ENCODE assay signal across 12 cellular contexts in genomic region chr20:50438986-50439407, GRCh38.
DNase-seq lines count a peak whose midpoint lies in the region; ATAC-seq and TF ChIP-seq lines count a peak whose summit lies in the region.
"Had no signal": no experiment of that assay in that cellular context is flagged by ENCODE, and none has a peak within 500 bp of the region (broad histone marks: within the 10 kb centered on the region; RNA-seq: fewer than 3 reads in every experiment).

No MANE protein-coding gene starts in this region.

- peak overlapping the region; percentile 23; the same call in 1 of the 2 replicates for H3K56ac ChIP-seq in IMR-90 (ENCODE audit: extremely low read depth, insufficient read depth, low read length)

- peak overlapping the region; percentile 85 for H4K5ac ChIP-seq in IMR-90 (ENCODE audit: low read depth, low read length)

- peak overlapping the region; percentile 68 to 81 for H4K8ac ChIP-seq in IMR-90 (ENCODE audit: low read depth in 2 of 2, low read length in 2 of 2)

- ATAC-seq in IMR-90 (ENCODE audit: low read depth): peak; percentile 30
- ATAC-seq in GM18870 (IDR thresholded peaks at IDR 0.05; ENCODE audit: unreplicated experiment): no peak
- ATAC-seq: pancreas had no signal

- H3K14ac ChIP-seq in IMR-90 (replicated peaks; ENCODE audit: low read depth, low read length): peak overlapping the region; percentile 93

- DNase-seq in CD14-positive monocyte (ENCODE audit: low spot score) (peak; percentile 52), IMR-90 (peak; percentile 91), breast epithelium (ENCODE audit: low spot score in 2 of 2) (peak in 1 of 2 donors; percentile 77), osteoblast (ENCODE audit: insufficient read length, low spot score, missing footprints) (peak; percentile 55), COR-L47 (lab: John Stamatoyannopoulos, UW) (no peak), NCI-H1930 (lab: John Stamatoyannopoulos, UW) (no peak), coronary artery (ENCODE audit: low spot score) (no peak)
- DNase-seq: activated CD8-positive, alpha-beta memory T cell treated with anti-CD3 and anti-CD28 coated beads for 24 hours; pancreas; RPMI8226 had no signal

- peaks cover 37% of the 10 kb centered on the region for H3K4me1 Mint-ChIP-seq in CD14-positive monocyte
- H3K4me1 Mint-ChIP-seq: central memory CD8-positive, alpha-beta T cell had no signal

- H3K4me1 ChIP-seq in IMR-90 (ENCODE audit: control insufficient read depth, insufficient read depth, low read length) (peaks cover 18% of the 10 kb centered on the region), breast epithelium (no peaks in the 10 kb centered on the region), osteoblast (ENCODE audit: insufficient read depth, low read length) (peaks cover 35% of the 10 kb centered on the region)

- no peak for TF ChIP-seq RAD21 in IMR-90 (IDR thresholded peaks at IDR 0.05; ENCODE audit: low read length)

- peak overlapping the region; percentile 99; the same call in 1 of the 2 replicates for H2BK20ac ChIP-seq in IMR-90 (ENCODE audit: low read depth, low read length)

- intact Hi-C loops in CD14-positive monocyte (cut with micrococcal nuclease) (no loop called here), IMR-90 (cut with micrococcal nuclease) (no loop called here), breast epithelium (cut with DNase I; ENCODE audit: low total_unique reads) (no loop called here)

- H3K23ac ChIP-seq in IMR-90 (ENCODE audit: low read depth, low read length): peak overlapping the region; percentile 82; the same call in 1 of the 2 replicates

- peak overlapping the region; percentile 95 for H3K4ac ChIP-seq in IMR-90 (ENCODE audit: low read depth, low read length)

- peak overlapping the region; percentile 86 for H4K91ac ChIP-seq in IMR-90 (ENCODE audit: insufficient read depth, low read depth, low read length)

- dilution Hi-C loops in IMR-90 (cut with HindIII; ENCODE audit: low sequenced_read_pairs, unreplicated experiment): no loop called here

- H3K9ac ChIP-seq in IMR-90 (ENCODE audit: low read depth, low read length): no peak overlapping the region

- BruUV-seq in IMR-90 (replicated peaks; lab: Mats Ljungman, UMichigan): no TSS peak

- no peaks in the 10 kb centered on the region for H3K27me3 ChIP-seq in IMR-90 (ENCODE audit: control insufficient read depth, insufficient read depth, low read length)
- H3K27me3 ChIP-seq in breast epithelium: no peaks in the 10 kb centered on the region
- no peaks in the 10 kb centered on the region for H3K27me3 ChIP-seq in osteoblast (ENCODE audit: insufficient read depth, low read length)
- H3K27me3 ChIP-seq: pancreas had no signal

- in situ Hi-C loops in IMR-90 (cut with MboI; ENCODE audit: low sequenced_read_pairs): no loop called here

- H3K27ac Mint-ChIP-seq in CD14-positive monocyte: peak overlapping the region in 2 of 7 donors; percentile 30 to 48

- POLR2A ChIA-PET in IMR-90 (lab: Charles Lee; ENCODE audit: unreplicated experiment): no interaction called here

- H3K9me3 Mint-ChIP-seq in CD14-positive monocyte: peaks cover 0 to 2% (median 0%) of the 10 kb centered on the region in 7 donors
- H3K9me3 Mint-ChIP-seq: central memory CD8-positive, alpha-beta T cell had no signal

- no peaks in the 10 kb centered on the region for H4K20me1 ChIP-seq in IMR-90 (ENCODE audit: insufficient read depth, low read length)
- H4K20me1 ChIP-seq in osteoblast (ENCODE audit: insufficient read depth, low read length): no peaks in the 10 kb centered on the region

- H3K27ac ChIP-seq in IMR-90 (ENCODE audit: insufficient read depth, low read length) (peak overlapping the region; percentile 4), breast epithelium (peak overlapping the region; percentile 75 to 87), osteoblast (ENCODE audit: low read depth, low read length) (peak overlapping the region; percentile 91), coronary artery (peak overlapping the region in 1 of 2 donors; percentile 46)
- H3K27ac ChIP-seq: pancreas had no signal

- H3K9me3 ChIP-seq in IMR-90 (ENCODE audit: control insufficient read depth, insufficient read depth, low read length) (no peaks in the 10 kb centered on the region), breast epithelium (no peaks in the 10 kb centered on the region), osteoblast (ENCODE audit: low read depth, low read length) (no peaks in the 10 kb centered on the region)
- H3K9me3 ChIP-seq: pancreas had no signal

- H2BK120ac ChIP-seq in IMR-90 (ENCODE audit: low read depth, low read length): peak overlapping the region; percentile 97

- H2AK5ac ChIP-seq in IMR-90 (ENCODE audit: low read depth, low read length): peak overlapping the region; percentile 100

- no peak overlapping the region for H3K4me2 ChIP-seq in IMR-90 (ENCODE audit: low read depth, low read length)
- H3K4me2 ChIP-seq in osteoblast (ENCODE audit: insufficient read depth, low read length): no peak overlapping the region

- H2BK5ac ChIP-seq in IMR-90 (ENCODE audit: low read depth, low read length, poor library complexity, severe bottlenecking): peak overlapping the region; percentile 87

- TF ChIP-seq CTCF in CD14-positive monocyte (IDR thresholded peaks at IDR 0.05) (no peak), IMR-90 (conservative IDR thresholded peaks at IDR 0.05; ENCODE audit: low read depth, low read length) (no peak), breast epithelium (IDR thresholded peaks at IDR 0.05) (no peak), osteoblast (IDR thresholded peaks at IDR 0.05; ENCODE audit: extremely low read depth, low read depth, low read length) (no peak), coronary artery (IDR thresholded peaks at IDR 0.05) (no peak)

- peaks cover 0 to 14% of the 10 kb centered on the region in 2 experiments; a peak in 2 of 4 replicates for H3K79me1 ChIP-seq in IMR-90 (ENCODE audit: low read depth in 1 of 2, low read length in 2 of 2)

- H3K36me3 ChIP-seq in IMR-90 (ENCODE audit: control insufficient read depth, insufficient read depth, low read length): no peaks in the 10 kb centered on the region
- H3K36me3 ChIP-seq in breast epithelium: no peaks in the 10 kb centered on the region
- H3K36me3 ChIP-seq in osteoblast (ENCODE audit: insufficient read depth, low read length): no peaks in the 10 kb centered on the region
- H3K36me3 ChIP-seq: pancreas had no signal

- no peaks in the 10 kb centered on the region for H3K79me2 ChIP-seq in osteoblast (ENCODE audit: insufficient read depth, low read length)

- WGBS in IMR-90 (ENCODE audit: extremely low coverage in 2 of 2, insufficient read length in 1 of 2), 2 experiments: 31% methylated on average over 3 of the region's 9 CpGs; no CpG with 5 or more reads in 1 of the 2 experiments

- H2AK9ac ChIP-seq in IMR-90 (replicated peaks; ENCODE audit: low read depth, low read length, poor library complexity): peak overlapping the region; percentile 83

- H3K4me3 Mint-ChIP-seq in CD14-positive monocyte: no peak overlapping the region
- H3K4me3 Mint-ChIP-seq: central memory CD8-positive, alpha-beta T cell had no signal

- H3K18ac ChIP-seq in IMR-90 (ENCODE audit: low read depth, low read length): peak overlapping the region; percentile 89

- TF ChIP-seq POLR2A in IMR-90 (IDR thresholded peaks at IDR 0.05; ENCODE audit: low read depth, low read length) (no peak; the same call in 1 of the 2 replicates), breast epithelium (IDR thresholded peaks at IDR 0.05) (no peak)

- H2AFZ ChIP-seq in IMR-90 (replicated peaks; ENCODE audit: low read length, poor library complexity): peak overlapping the region; percentile 60
- peak overlapping the region; percentile 49 for H2AFZ ChIP-seq in osteoblast (ENCODE audit: low read length)

- H3K27me3 Mint-ChIP-seq in CD14-positive monocyte (ENCODE audit: low read depth in 3 of 3): peaks cover 0 to 2% (median 0%) of the 10 kb centered on the region in 3 donors

- CTCF ChIA-PET in IMR-90 (lab: Yijun Ruan, JAX): no interaction called here

- H3K4me3 ChIP-seq in IMR-90 (ENCODE audit: insufficient read depth, low read depth, low read length): no peak overlapping the region
- no peak overlapping the region for H3K4me3 ChIP-seq in breast epithelium
- no peak overlapping the region for H3K4me3 ChIP-seq in osteoblast (ENCODE audit: insufficient read depth, low read length)
- H3K4me3 ChIP-seq in coronary artery: no peak overlapping the region
- H3K4me3 ChIP-seq: pancreas had no signal

- peaks cover 19% of the 10 kb centered on the region for H3K9me1 ChIP-seq in IMR-90 (ENCODE audit: insufficient read depth, low read length)

- H3K36me3 Mint-ChIP-seq in CD14-positive monocyte: no peaks in the 10 kb centered on the region

- H2BK15ac ChIP-seq in IMR-90 (ENCODE audit: low read depth, low read length): peak overlapping the region; percentile 83; the same call in 2 of the 3 replicates

TF ChIP-seq in IMR-90, 13 proteins besides CTCF, POLR2A, EP300 and RAD21:
- TF ChIP-seq SMC3 (IDR thresholded peaks at IDR 0.05; ENCODE audit: low read depth, low read length): no peak
- peak; percentile 45 for TF ChIP-seq FOS (IDR thresholded peaks at IDR 0.05; ENCODE audit: low read depth, low read length)
- TF ChIP-seq RFX5 (IDR thresholded peaks at IDR 0.05; ENCODE audit: low read depth, low read length): no peak
- peak; percentile 31; the same call in 1 of the 2 replicates for TF ChIP-seq MAZ (IDR thresholded peaks at IDR 0.05; ENCODE audit: borderline replicate concordance, low read depth, low read length)
- no peak for TF ChIP-seq CHD1 (IDR thresholded peaks at IDR 0.05; ENCODE audit: low read depth, low read length)
- TF ChIP-seq NFE2L2 (IDR thresholded peaks at IDR 0.05; ENCODE audit: low read depth, low read length): no peak
- no peak for TF ChIP-seq MAFK (IDR thresholded peaks at IDR 0.05; ENCODE audit: low read depth, low read length)
- TF ChIP-seq RCOR1 (IDR thresholded peaks at IDR 0.05; ENCODE audit: insufficient replicate concordance, low read length): no peak
- TF ChIP-seq CEBPB (IDR thresholded peaks at IDR 0.05; ENCODE audit: low read depth, low read length): no peak
TF ChIP-seq in IMR-90: peak in this region for 2.

Comparison
In these comparisons a context has a peak if more than half of its experiments do, and no peak if none do; other contexts are left out.
1. DNase-seq: peak in CD14-positive monocyte (single experiment), IMR-90 (single experiment) and osteoblast (single experiment); none in COR-L47 (single experiment), NCI-H1930 (0 of 2) and coronary artery (single experiment).